In genomic region chr19:47787307-47787706, GRCh38 we compare ENCODE assay signal across 3 cellular contexts. TPM values are rescaled to one million over a fixed set of nuclear protein-coding genes. Genes with fewer than 3 reads are reported as not detected.
"Had no signal": no experiment of that assay in that cellular context is flagged by ENCODE, and none has a peak within 500 bp of the region (broad histone marks: within the 10 kb centered on the region; RNA-seq: fewer than 3 reads in every experiment).

No MANE protein-coding gene starts in this region.

RNA-seq across cellular contexts. Expression of gene TPRX1, which starts 17.0 kb away (rescaled TPM):
- total RNA-seq: H9, HT-29, IMR-90 had no signal
- polyA plus RNA-seq: IMR-90 had no signal

RNA-seq across cellular contexts. Expression of gene CRX, which starts 34.4 kb away (rescaled TPM):
- total RNA-seq: HT-29, IMR-90 had no signal
- polyA plus RNA-seq: IMR-90 had no signal
